Comparison of ENCODE assay signal across 16 cellular contexts in genomic region chr1:16267690-16268180, GRCh38. TPM values are rescaled to one million over a fixed set of nuclear protein-coding genes. Genes with fewer than 3 reads are reported as not detected.
DNase-seq lines count a peak whose midpoint lies in the region; ATAC-seq and TF ChIP-seq lines count a peak whose summit lies in the region.
"Had no signal": no experiment of that assay in that cellular context is flagged by ENCODE, and none has a peak within 500 bp of the region (broad histone marks: within the 10 kb centered on the region; RNA-seq: fewer than 3 reads in every experiment).

No MANE protein-coding gene starts in this region.

- no peak overlapping the region for H3K4me3 Mint-ChIP-seq in T-helper 17 cell
- H3K4me3 Mint-ChIP-seq: IgD-negative memory B cell had no signal

- intact Hi-C loops in left ventricle myocardium inferior (cut with micrococcal nuclease), result no loop called here
- intact Hi-C loops in heart left ventricle (cut with DNase I), result loop anchor here in 2 of 10 donors (5.0 kb wide), 1 partner anchor 85 kb away; the partner anchor contains the start of gene FBXO42 (in 2 of the 2)

- TF ChIP-seq CTCF in left ventricle myocardium inferior (IDR thresholded peaks at IDR 0.05; ENCODE audit: borderline replicate concordance) (no peak), heart left ventricle (IDR thresholded peaks at IDR 0.05) (no peak), fibroblast of the aortic adventitia (IDR thresholded peaks at IDR 0.05; ENCODE audit: insufficient read depth, low read length) (no peak)

- H3K36me3 ChIP-seq in left ventricle myocardium inferior (no peaks in the 10 kb centered on the region), heart left ventricle (no peaks in the 10 kb centered on the region)

- H3K27me3 ChIP-seq in left ventricle myocardium inferior (ENCODE audit: low read depth), result no peaks in the 10 kb centered on the region
- H3K27me3 ChIP-seq in heart left ventricle, result no peaks in the 10 kb centered on the region

- H3K27ac ChIP-seq in left ventricle myocardium inferior (replicated peaks) (peak overlapping the region; percentile 78), heart left ventricle (peak overlapping the region in 2 of 12 donors; percentile 36 to 62)
- H3K27ac ChIP-seq: PC-9 had no signal

- H3K27me3 Mint-ChIP-seq in T-helper 17 cell, result no peaks in the 10 kb centered on the region
- H3K27me3 Mint-ChIP-seq: IgD-negative memory B cell had no signal

- peak overlapping the region; percentile 32 for H3K27ac Mint-ChIP-seq in T-helper 17 cell

- peaks cover 28% of the 10 kb centered on the region for H3K4me1 Mint-ChIP-seq in T-helper 17 cell

- TF ChIP-seq POLR2A in heart left ventricle (IDR thresholded peaks at IDR 0.05), result no peak

- H3K4me1 ChIP-seq in left ventricle myocardium inferior (peaks cover 73% of the 10 kb centered on the region), heart left ventricle (peaks cover 0 to 63% (median 28%) of the 10 kb centered on the region in 12 donors)

- DNase-seq in left ventricle myocardium inferior (no peak), heart left ventricle (no peak), T-helper 17 cell (no peak), fibroblast of the aortic adventitia (ENCODE audit: low read depth) (peak; percentile 47), pulmonary artery endothelial cell (ENCODE audit: low read depth, low spot score) (peak; percentile 19), epidermal melanocyte (ENCODE audit: insufficient read length, low spot score) (no peak)
- DNase-seq: DND-41, HCEC 1CT, NCI-H1417 treated with DMSO at 0.1 percent for 48 hours, NCI-H2029 treated with DMSO at 0.1 percent for 48 hours, NCI-H2227 treated with DMSO at 0.1 percent for 48 hours, NCI-H69, PC-9 had no signal

- no peak overlapping the region for H3K4me3 ChIP-seq in left ventricle myocardium inferior
- H3K4me3 ChIP-seq in heart left ventricle, result no peak overlapping the region
- no peak overlapping the region for H3K4me3 ChIP-seq in fibroblast of the aortic adventitia (ENCODE audit: low read depth, low read length)
- H3K4me3 ChIP-seq: PC-9 had no signal

- H3K36me3 Mint-ChIP-seq in T-helper 17 cell (ENCODE audit: low read depth), result peaks cover 4% of the 10 kb centered on the region
- H3K36me3 Mint-ChIP-seq: IgD-negative memory B cell had no signal

- H3K9me3 ChIP-seq in left ventricle myocardium inferior (replicated peaks) (no peaks in the 10 kb centered on the region), heart left ventricle (no peaks in the 10 kb centered on the region), T-helper 17 cell (ENCODE audit: control insufficient read depth, low read length, poor library complexity, severe bottlenecking) (no peaks in the 10 kb centered on the region)

- ATAC-seq in heart left ventricle, result no peak
- no peak for ATAC-seq in T-helper 17 cell
- ATAC-seq in GM18868 (IDR thresholded peaks at IDR 0.05; ENCODE audit: unreplicated experiment), result no peak
- ATAC-seq in HG02884 (IDR thresholded peaks at IDR 0.05; ENCODE audit: unreplicated experiment), result no peak

RNA-seq across cellular contexts. Expression of gene CPLANE2, which starts 30.8 kb away (rescaled TPM):
- 9.7 TPM for total RNA-seq in left ventricle myocardium inferior
- 1 to 10 TPM; 3.6 to 9.9 (median 5.7) TPM for total RNA-seq in heart left ventricle
- polyA plus RNA-seq in heart left ventricle, result 1 to 10 TPM; 5.7 to 6.2 TPM
- total RNA-seq in T-helper 17 cell, result 1 to 10 TPM; 4.3 to 6.9 TPM
- 6.7 and 7.5 TPM in 2 replicates for total RNA-seq in fibroblast of the aortic adventitia (ENCODE audit: low replicate concordance)
- total RNA-seq in pulmonary artery endothelial cell, result 10.3 and 11.9 TPM in 2 replicates

RNA-seq across cellular contexts. Expression of gene ARHGEF19, which starts 55.3 kb away (rescaled TPM):
- 2.2 TPM for total RNA-seq in left ventricle myocardium inferior
- 1 to 10 TPM in 8 of 9 donors, under 1 TPM in 1; 0.97 to 3.8 (median 2.3) TPM for total RNA-seq in heart left ventricle
- polyA plus RNA-seq in heart left ventricle, result 1 to 10 TPM in 1 of 2 donors, under 1 TPM in 1; 0.99 to 3.5 TPM
- 1 to 10 TPM; 9.1 to 9.3 TPM for total RNA-seq in T-helper 17 cell
- total RNA-seq in fibroblast of the aortic adventitia (ENCODE audit: low replicate concordance), result 2.8 and 12.1 TPM in 2 replicates
- total RNA-seq in pulmonary artery endothelial cell, result 4.0 TPM in 2 replicates

Comparison
In these comparisons a context has a peak if more than half of its experiments do, and no peak if none do; other contexts are left out.
1. DNase-seq: peak in fibroblast of the aortic adventitia (single experiment) and pulmonary artery endothelial cell (single experiment); none in left ventricle myocardium inferior (single experiment), heart left ventricle (0 of 5), T-helper 17 cell (0 of 3) and epidermal melanocyte (single experiment).